In genomic region chr6:90231798-90232197, GRCh38 we compare ENCODE assay signal across 13 cellular contexts.
DNase-seq lines count a peak whose midpoint lies in the region; ATAC-seq and TF ChIP-seq lines count a peak whose summit lies in the region.
"Had no signal": no experiment of that assay in that cellular context is flagged by ENCODE, and none has a peak within 500 bp of the region (broad histone marks: within the 10 kb centered on the region; RNA-seq: fewer than 3 reads in every experiment).

No MANE protein-coding gene starts in this region.

- no peak overlapping the region for H3K4me3 ChIP-seq in CD8-positive, alpha-beta T cell (ENCODE audit: low read depth, low read length)

- H3K27ac ChIP-seq in CD8-positive, alpha-beta T cell (ENCODE audit: low read depth, low read length): no peak overlapping the region

- no peaks in the 10 kb centered on the region for H3K27me3 ChIP-seq in CD8-positive, alpha-beta T cell (ENCODE audit: insufficient read depth, low read length)

- no peaks in the 10 kb centered on the region for H3K9me3 Mint-ChIP-seq in activated T-cell treated with anti-CD3 and anti-CD28 coated beads, Interleukin-2, amount 50 U/mL, for 72 hours
- no peaks in the 10 kb centered on the region for H3K9me3 Mint-ChIP-seq in CD8-positive, alpha-beta T cell
- no peaks in the 10 kb centered on the region for H3K9me3 Mint-ChIP-seq in activated naive CD4-positive, alpha-beta T cell treated with anti-CD3 and anti-CD28 coated beads, Interleukin-2, amount 50 U/mL, for 72 hours
- H3K9me3 Mint-ChIP-seq in nephron: no peaks in the 10 kb centered on the region

- CTCF ChIA-PET in CD8-positive, alpha-beta T cell (lab: Charles Lee): interaction anchor here (0.6 to 1.7 kb wide), 3 partner anchors 13 to 162 kb away, joined by 3 to 8 read pairs (median 6); no protein-coding TSS in a partner anchor

- peak overlapping the region; percentile 64 for H3K27ac Mint-ChIP-seq in activated T-cell treated with anti-CD3 and anti-CD28 coated beads, Interleukin-2, amount 50 U/mL, for 72 hours
- peak overlapping the region; percentile 95 for H3K27ac Mint-ChIP-seq in CD8-positive, alpha-beta T cell
- peak overlapping the region; percentile 81 to 94 for H3K27ac Mint-ChIP-seq in activated naive CD4-positive, alpha-beta T cell treated with anti-CD3 and anti-CD28 coated beads, Interleukin-2, amount 50 U/mL, for 72 hours
- peak overlapping the region in 2 of 3 experiments; percentile 2 to 75 for H3K27ac Mint-ChIP-seq in nephron

- no peaks in the 10 kb centered on the region for H3K27me3 Mint-ChIP-seq in activated T-cell treated with anti-CD3 and anti-CD28 coated beads, Interleukin-2, amount 50 U/mL, for 72 hours (ENCODE audit: low read depth)
- no peaks in the 10 kb centered on the region for H3K27me3 Mint-ChIP-seq in CD8-positive, alpha-beta T cell (ENCODE audit: low read depth)
- H3K27me3 Mint-ChIP-seq in nephron (ENCODE audit: low read depth): no peaks in the 10 kb centered on the region

- TF ChIP-seq CTCF in CD8-positive, alpha-beta T cell (IDR thresholded peaks at IDR 0.05): no peak
- TF ChIP-seq CTCF in nephron (IDR thresholded peaks at IDR 0.05; ENCODE audit: unreplicated experiment in 3 of 3): no peak

- peaks cover 99% of the 10 kb centered on the region for H3K4me1 Mint-ChIP-seq in activated T-cell treated with anti-CD3 and anti-CD28 coated beads, Interleukin-2, amount 50 U/mL, for 72 hours (ENCODE audit: low read depth)
- peaks cover 94% of the 10 kb centered on the region for H3K4me1 Mint-ChIP-seq in CD8-positive, alpha-beta T cell (ENCODE audit: low read depth)
- peaks cover 54% of the 10 kb centered on the region for H3K4me1 Mint-ChIP-seq in nephron

- no peak for ATAC-seq in activated T-cell treated with anti-CD3 and anti-CD28 coated beads, Interleukin-2, amount 50 U/mL, for 72 hours (replicated peaks in 1 of 2)
- no peak for ATAC-seq in CD8-positive, alpha-beta T cell
- no peak for ATAC-seq in activated naive CD4-positive, alpha-beta T cell treated with anti-CD3 and anti-CD28 coated beads, Interleukin-2, amount 50 U/mL, for 72 hours
- no peak for ATAC-seq in GM19023 (IDR thresholded peaks at IDR 0.05; ENCODE audit: unreplicated experiment)
- no peak for ATAC-seq in GM19324 (IDR thresholded peaks at IDR 0.05; ENCODE audit: low FRiP score, unreplicated experiment)

- H3K36me3 ChIP-seq in CD8-positive, alpha-beta T cell (ENCODE audit: insufficient read depth, low read length): no peaks in the 10 kb centered on the region

- no peaks in the 10 kb centered on the region for H3K9me3 ChIP-seq in CD8-positive, alpha-beta T cell (ENCODE audit: low read length)

- DNase-seq in activated T-cell treated with anti-CD3 and anti-CD28 coated beads, Interleukin-2, amount 50 U/mL, for 72 hours: no peak
- DNase-seq in activated T-cell treated with anti-CD3 and anti-CD28 coated beads for 4 hours (no peak), DMS53 (lab: John Stamatoyannopoulos, UW) (no peak)
- DNase-seq in CD8-positive, alpha-beta T cell: no peak
- no peak for DNase-seq in activated naive CD4-positive, alpha-beta T cell treated with anti-CD3 and anti-CD28 coated beads, Interleukin-2, amount 50 U/mL, for 72 hours (ENCODE audit: low spot score in 2 of 2)
- DNase-seq: EL, KBM-7, NCI-H1048, NCI-H226, NCI-H526 had no signal

- peak overlapping the region in 1 of 2 donors; percentile 50 for H3K4me3 Mint-ChIP-seq in activated T-cell treated with anti-CD3 and anti-CD28 coated beads, Interleukin-2, amount 50 U/mL, for 72 hours
- H3K4me3 Mint-ChIP-seq in CD8-positive, alpha-beta T cell: no peak overlapping the region
- no peak overlapping the region for H3K4me3 Mint-ChIP-seq in nephron

- intact Hi-C loops in CD8-positive, alpha-beta T cell (cut with DNase I, micrococcal nuclease): loop anchor here (1.0 to 5.0 kb wide), 4 partner anchors 11 to 66 kb away; partner anchors contain the start of gene BACH2 (in 1 of the 2)

- H3K4me1 ChIP-seq in CD8-positive, alpha-beta T cell (ENCODE audit: insufficient read depth, low read length): peaks cover 96% of the 10 kb centered on the region

- peaks cover 10 to 15% of the 10 kb centered on the region in 2 donors for H3K36me3 Mint-ChIP-seq in activated T-cell treated with anti-CD3 and anti-CD28 coated beads, Interleukin-2, amount 50 U/mL, for 72 hours (ENCODE audit: insufficient read depth in 2 of 2)
- peaks cover 7% of the 10 kb centered on the region for H3K36me3 Mint-ChIP-seq in CD8-positive, alpha-beta T cell
- H3K36me3 Mint-ChIP-seq in activated naive CD4-positive, alpha-beta T cell treated with anti-CD3 and anti-CD28 coated beads, Interleukin-2, amount 50 U/mL, for 72 hours: peaks cover 27 to 38% of the 10 kb centered on the region in 2 donors
- peaks cover 4% of the 10 kb centered on the region for H3K36me3 Mint-ChIP-seq in nephron (ENCODE audit: low read depth)

- POLR2A ChIA-PET in CD8-positive, alpha-beta T cell (lab: Charles Lee): interaction anchor here (1.0 to 1.4 kb wide), 2 partner anchors 13 to 31 kb away, joined by 3 to 4 read pairs; no protein-coding TSS in a partner anchor

Comparison
In these comparisons a context has a peak if more than half of its experiments do, and no peak if none do; other contexts are left out.
1. H3K27ac Mint-ChIP-seq: peak in every context shown above with its lines; median percentile 95 in CD8-positive, alpha-beta T cell; 88 in activated naive CD4-positive, alpha-beta T cell treated with anti-CD3 and anti-CD28 coated beads, Interleukin-2, amount 50 U/mL, for 72 hours; 64 in activated T-cell treated with anti-CD3 and anti-CD28 coated beads, Interleukin-2, amount 50 U/mL, for 72 hours; 38 in nephron.